ENCODE assay signal across 10 cellular contexts in genomic region chr2:106885326-106885725, GRCh38. TPM values are rescaled to one million over a fixed set of nuclear protein-coding genes. Genes with fewer than 3 reads are reported as not detected.
DNase-seq lines count a peak whose midpoint lies in the region; ATAC-seq, FAIRE-seq and TF ChIP-seq lines count a peak whose summit lies in the region.
"Had no signal": no experiment of that assay in that cellular context is flagged by ENCODE, and none has a peak within 500 bp of the region (broad histone marks: within the 10 kb centered on the region; RNA-seq: fewer than 3 reads in every experiment).

No MANE protein-coding gene starts in this region.

- TF ChIP-seq CTCF in right lobe of liver (IDR thresholded peaks at IDR 0.05): no peak
- no peak for TF ChIP-seq CTCF in HepG2 (CRISPR knock-in tag; IDR thresholded peaks at IDR 0.05)
- no peak for TF ChIP-seq CTCF in H1 (IDR thresholded peaks at IDR 0.05; ENCODE audit: control extremely low read depth in 1 of 3, insufficient read depth in 1 of 3, low read depth in 1 of 3, low read length in 3 of 3)

- H3K23ac ChIP-seq in H1 (ENCODE audit: insufficient read length): no peak overlapping the region

- peak overlapping the region in 1 of 3 donors; percentile 40 for H3K27ac ChIP-seq in right lobe of liver
- no peak overlapping the region for H3K27ac ChIP-seq in HepG2 (ENCODE audit: extremely low read length, insufficient read depth, low read length)
- H3K27ac ChIP-seq in H1 (ENCODE audit: low read depth, low read length): no peak overlapping the region
- H3K27ac ChIP-seq: BLaER1 had no signal

- POLR2A ChIA-PET in HepG2 (lab: Yijun Ruan, JAX) (no interaction called here), H1 (lab: Charles Lee; ENCODE audit: partially characterized antibody) (interaction anchor here (0.6 to 1.4 kb wide), 3 partner anchors 13 to 1088 kb away, joined by 3 read pairs; no protein-coding TSS in a partner anchor)

- H4K91ac ChIP-seq in H1 (replicated peaks; ENCODE audit: insufficient read length, low read length): no peak overlapping the region

- no peak overlapping the region for H4K8ac ChIP-seq in H1 (ENCODE audit: extremely low read depth, insufficient read depth, low read length)

- H3K27me3 ChIP-seq in right lobe of liver (peaks cover 0 to 10% of the 10 kb centered on the region in 2 donors), HepG2 (ENCODE audit: control insufficient read depth in 1 of 2, insufficient read depth in 2 of 2, low read length in 2 of 2) (peaks cover 0 to 7% of the 10 kb centered on the region in 2 experiments; a peak in 1 of 5 replicates), H1 (replicated peaks in 1 of 4; ENCODE audit: control insufficient read depth in 3 of 4, extremely low read depth in 1 of 4, insufficient read depth in 3 of 4, low read length in 3 of 4) (peaks cover 0 to 22% (median 16%) of the 10 kb centered on the region in 4 experiments; a peak in 6 of 7 replicates)
- H3K27me3 ChIP-seq: BLaER1 had no signal

- H3K79me2 ChIP-seq in HepG2 (ENCODE audit: insufficient read depth, low read length) (no peaks in the 10 kb centered on the region), H1 (ENCODE audit: control insufficient read depth in 1 of 2, insufficient read depth in 2 of 2, low read length in 2 of 2) (peaks cover 0 to 47% of the 10 kb centered on the region in 2 experiments; a peak in 2 of 4 replicates)

- H3K9me3 ChIP-seq in right lobe of liver (no peaks in the 10 kb centered on the region), HepG2 (ENCODE audit: low read length) (no peaks in the 10 kb centered on the region), H1 (ENCODE audit: insufficient read depth in 2 of 2, low read depth in 1 of 2, low read length in 1 of 2) (no peaks in the 10 kb centered on the region)
- H3K9me3 ChIP-seq: prostate gland had no signal

- no peak overlapping the region for H2BK120ac ChIP-seq in H1 (replicated peaks; ENCODE audit: low read depth, low read length)

- H3K4me3 ChIP-seq in right lobe of liver (peak overlapping the region; percentile 12 to 43 (median 28)), HepG2 (replicated peaks in 1 of 3; ENCODE audit: insufficient read depth in 1 of 3, low read depth in 2 of 3, low read length in 3 of 3) (no peak overlapping the region), H1 (ENCODE audit: extremely low read depth in 1 of 4, insufficient read depth in 2 of 4, low read depth in 3 of 4, low read length in 4 of 4) (peak overlapping the region; percentile 71 to 78 (median 74); a peak in 7 of 8 replicates)
- H3K4me3 ChIP-seq: BLaER1 had no signal

- H3K14ac ChIP-seq in H1 (ENCODE audit: insufficient read length): no peak overlapping the region

- H2AK5ac ChIP-seq in H1 (ENCODE audit: low read depth, low read length): no peak overlapping the region

- H3K9ac ChIP-seq in HepG2 (ENCODE audit: insufficient read depth, low read depth, low read length) (no peak overlapping the region), H1 (replicated peaks in 1 of 4; ENCODE audit: extremely low read depth in 1 of 4, low read depth in 3 of 4, low read length in 3 of 4) (no peak overlapping the region)
- H3K9ac ChIP-seq: BLaER1 had no signal

- ATAC-seq in right lobe of liver: no peak
- no peak for ATAC-seq in HepG2
- no peak for ATAC-seq in GM21528 (IDR thresholded peaks at IDR 0.05; ENCODE audit: low FRiP score, unreplicated experiment)
- no peak for ATAC-seq in GM18511 (IDR thresholded peaks at IDR 0.05; ENCODE audit: unreplicated experiment)

- BruUV-seq in HepG2 (replicated peaks; lab: Mats Ljungman, UMichigan): no TSS peak

- no peak overlapping the region for H4K5ac ChIP-seq in H1 (ENCODE audit: insufficient read length, low read depth, low read length)

- H3K4me1 ChIP-seq in right lobe of liver: peaks cover 0 to 10% (median 0%) of the 10 kb centered on the region in 4 donors
- no peaks in the 10 kb centered on the region for H3K4me1 ChIP-seq in HepG2 (ENCODE audit: insufficient read depth, low read length)
- H3K4me1 ChIP-seq in H1 (replicated peaks in 1 of 4; ENCODE audit: control insufficient read depth in 3 of 4, insufficient read depth in 4 of 4, low read length in 3 of 4): peaks cover 0 to 11% (median 5%) of the 10 kb centered on the region in 4 experiments; a peak in 5 of 7 replicates
- H3K4me1 ChIP-seq: prostate gland had no signal

- H4K20me1 ChIP-seq in HepG2 (ENCODE audit: insufficient read depth, low read length): no peaks in the 10 kb centered on the region
- H4K20me1 ChIP-seq in H1 (replicated peaks in 1 of 2; ENCODE audit: control insufficient read depth in 1 of 2, insufficient read depth in 2 of 2, low read length in 2 of 2): peaks cover 2 to 3% of the 10 kb centered on the region in 2 experiments
- H4K20me1 ChIP-seq: BLaER1 had no signal

- TF ChIP-seq RAD21 in HepG2 (CRISPR knock-in tag; IDR thresholded peaks at IDR 0.05) (no peak), H1 (IDR thresholded peaks at IDR 0.05 in 1 of 2, conservative IDR thresholded peaks at IDR 0.05 in 1 of 2; ENCODE audit: low read depth in 2 of 2, low read length in 2 of 2) (no peak)

- in situ Hi-C loops in HepG2 (cut with HindIII; ENCODE audit: extremely low pct_ligation_motif_present, low pct_unique_long_range_greater_than_20kb): no loop called here

- no peak overlapping the region for H2BK15ac ChIP-seq in H1 (ENCODE audit: low read length)

- no peak overlapping the region for H3K4ac ChIP-seq in H1 (replicated peaks; ENCODE audit: insufficient read length, low read depth, low read length)

- FAIRE-seq in HepG2 (lab: Jason Lieb, UNC): no peak
- peak; percentile 92 for FAIRE-seq in H1 (lab: Jason Lieb, UNC)

- TF ChIP-seq POLR2A in right lobe of liver (IDR thresholded peaks at IDR 0.05) (no peak), HepG2 (IDR thresholded peaks at IDR 0.05; ENCODE audit: insufficient read depth in 1 of 2, low read depth in 2 of 2, low read length in 2 of 2) (no peak), H1 (IDR thresholded peaks at IDR 0.05; ENCODE audit: control extremely low read depth in 1 of 2, low read depth in 2 of 2, low read length in 2 of 2) (no peak)

- H2AFZ ChIP-seq in HepG2 (ENCODE audit: low read length): no peak overlapping the region
- H2AFZ ChIP-seq in H1 (ENCODE audit: low read length): no peak overlapping the region

- H3K23me2 ChIP-seq in H1 (ENCODE audit: low read depth, low read length): peaks cover 23% of the 10 kb centered on the region; the same call in 1 of the 2 replicates

- intact Hi-C loops in right lobe of liver (cut with DNase I) (no loop called here), HepG2 (cut with micrococcal nuclease; ENCODE audit: unreplicated experiment) (no loop called here)

- CTCF ChIA-PET in HepG2 (lab: Yijun Ruan, JAX; ENCODE audit: low intra/inter-chr PET ratio, low total read pairs): no interaction called here
- CTCF ChIA-PET in H1 (lab: Charles Lee; ENCODE audit: partially characterized antibody): interaction anchor here (0.7 to 1.7 kb wide), 3 partner anchors 17 to 34 kb away, joined by 3 to 4 read pairs (median 3); no protein-coding TSS in a partner anchor

- H3K4me2 ChIP-seq in HepG2 (ENCODE audit: low read depth, low read length): no peak overlapping the region
- H3K4me2 ChIP-seq in H1 (ENCODE audit: insufficient read depth in 1 of 2, low read depth in 2 of 2, low read length in 2 of 2): peak overlapping the region; percentile 85 to 97
- H3K4me2 ChIP-seq: BLaER1 had no signal

- H3K79me1 ChIP-seq in H1 (ENCODE audit: low read depth, low read length): no peaks in the 10 kb centered on the region; the same call in 1 of the 2 replicates

- H3K36me3 ChIP-seq in right lobe of liver (no peaks in the 10 kb centered on the region), HepG2 (replicated peaks in 1 of 2; ENCODE audit: control insufficient read depth in 1 of 2, insufficient read depth in 2 of 2, low read length in 2 of 2) (no peaks in the 10 kb centered on the region), H1 (ENCODE audit: control insufficient read depth in 2 of 4, insufficient read depth in 4 of 4, low read length in 3 of 4) (no peaks in the 10 kb centered on the region)
- H3K36me3 ChIP-seq: BLaER1, prostate gland had no signal

- no peak for DNase-seq in right lobe of liver
- no peak for DNase-seq in HepG2 (ENCODE audit: low spot score)
- DNase-seq in H1 (ENCODE audit: low read depth in 1 of 2, low spot score in 2 of 2): no peak
- DNase-seq in mucosa of gallbladder (ENCODE audit: low spot score): peak; percentile 12
- no peak for DNase-seq in stimulated activated CD8-positive, alpha-beta memory T cell treated with anti-CD3 and anti-CD28 coated beads, Interleukin-4, amount 100 ng/mL, for 48 hours
- no peak for DNase-seq in MV-4-11 (lab: John Stamatoyannopoulos, UW)

- no peak for TF ChIP-seq EP300 in HepG2 (IDR thresholded peaks at IDR 0.05; ENCODE audit: low read depth in 2 of 2, low read length in 2 of 2)
- TF ChIP-seq EP300 in HepG2 (CRISPR knock-in tag; IDR thresholded peaks at IDR 0.05; ENCODE audit: borderline replicate concordance): no peak
- TF ChIP-seq EP300 in H1 (IDR thresholded peaks at IDR 0.05; ENCODE audit: borderline replicate concordance in 1 of 2, low read depth in 2 of 2, low read length in 2 of 2): no peak

- H2BK20ac ChIP-seq in H1 (ENCODE audit: low read length): no peak overlapping the region

- 2% methylated on average over 10 of the region's 10 CpGs for WGBS in right lobe of liver (ENCODE audit: insufficient coverage, low coverage, low lambda C conversion rate, missing lambda C conversion rate)
- WGBS in HepG2 (ENCODE audit: low lambda C conversion rate): 29% methylated on average over 10 of the region's 10 CpGs
- 4% methylated on average over 10 of the region's 10 CpGs; no CpG with 5 or more reads in 1 of the 2 experiments for WGBS in H1 (ENCODE audit: extremely low coverage in 1 of 2, insufficient coverage in 1 of 2, insufficient read length in 1 of 2, insufficient replicate concordance in 2 of 2, low coverage in 1 of 2, low lambda C conversion rate in 2 of 2, missing lambda C conversion rate in 1 of 2), 2 experiments

- H3K18ac ChIP-seq in H1 (ENCODE audit: extremely low read depth, low read length): 0 out of 2 replicates have a peak overlapping the region, but pooled peaks have one; percentile 16

- H2BK5ac ChIP-seq in H1 (ENCODE audit: low read depth, low read length): no peak overlapping the region

- no peak overlapping the region for H3K56ac ChIP-seq in H1 (replicated peaks; ENCODE audit: insufficient read length, low read depth, low read length)

- no peak overlapping the region for H2BK12ac ChIP-seq in H1 (ENCODE audit: low read depth, low read length)

RNA-seq across cellular contexts. Expression of gene ST6GAL2, which starts 0.6 kb away (rescaled TPM):
- 1 to 10 TPM in 4 of 6 experiments, under 1 TPM in 2; 0.55 to 2.4 (median 1.7) TPM for total RNA-seq in right lobe of liver
- not detected in 2 replicates for total RNA-seq in HepG2 (2016; rRNA removed; fragmentation: Illumina TruSeq; extraction: Trizol)
- total RNA-seq in HepG2 (2016; cell fraction: cytosol; rRNA removed; fragmentation: Illumina TruSeq; extraction: Trizol; ENCODE audit: low read depth): not detected in 2 replicates
- total RNA-seq in HepG2 (2016; cell fraction: insoluble cytoplasmic fraction; rRNA removed; fragmentation: Illumina TruSeq; extraction: Trizol): not detected in 2 replicates
- not detected in 2 replicates for total RNA-seq in HepG2 (2016; cell fraction: membrane; rRNA removed; fragmentation: Illumina TruSeq; extraction: Trizol)
- not detected in 2 replicates for total RNA-seq in HepG2 (2016; cell fraction: nucleus; rRNA removed; fragmentation: Illumina TruSeq; extraction: Trizol)
- not detected in 2 replicates for polyA plus RNA-seq in HepG2 (2011; rRNA removed)
- polyA plus RNA-seq in HepG2 (2011; cell fraction: cytosol; rRNA removed): not detected in 2 replicates
- polyA plus RNA-seq in HepG2 (2011; cell fraction: nucleus; rRNA removed): not detected in 2 replicates
- polyA plus RNA-seq in HepG2 (2012): not detected in 2 replicates
- polyA plus RNA-seq in HepG2 (2016; cell fraction: cytosol; fragmentation: Illumina TruSeq; extraction: Trizol; ENCODE audit: low read depth): not detected in 2 replicates
- not detected in 2 replicates for polyA plus RNA-seq in HepG2 (2016; cell fraction: insoluble cytoplasmic fraction; fragmentation: Illumina TruSeq; extraction: Trizol; ENCODE audit: low read depth)
- polyA plus RNA-seq in HepG2 (2016; cell fraction: membrane; fragmentation: Illumina TruSeq; extraction: Trizol; ENCODE audit: low read depth): not detected in 2 replicates
- not detected in 2 replicates for polyA plus RNA-seq in HepG2 (2016; cell fraction: nucleus; fragmentation: Illumina TruSeq; extraction: Trizol; ENCODE audit: insufficient read depth, low read depth)
- not detected in 2 replicates for polyA minus RNA-seq in HepG2 (2011; rRNA and poly(A)+ RNA removed; ENCODE audit: low replicate concordance)
- polyA minus RNA-seq in HepG2 (2011; cell fraction: cytosol; rRNA and poly(A)+ RNA removed): not detected in 2 replicates
- not detected in 2 replicates for polyA minus RNA-seq in HepG2 (2011; cell fraction: nucleus; rRNA and poly(A)+ RNA removed)
- total RNA-seq in H1 (2021; fragmentation: NEBNext Ultra II Directional; extraction: Animal tissue kit (Norgen Biotek cat#: 25700)): 16.2 and 17.5 TPM in 2 replicates
- 2.7 and 4.5 TPM in 2 replicates for polyA plus RNA-seq in H1 (2011; rRNA removed)
- 3.1 TPM for polyA plus RNA-seq in H1 (2011; cell fraction: cytosol; rRNA removed)
- polyA plus RNA-seq in H1 (2011; cell fraction: nucleus; rRNA removed): 6.3 TPM
- 2.9 to 6.3 TPM (median 3.7 TPM) in 4 replicates for polyA plus RNA-seq in H1 (2012, experiment 1 of 2)
- 0.70 TPM for polyA plus RNA-seq in H1 (2012, experiment 2 of 2)
- polyA plus RNA-seq in H1 (2013, experiment 1 of 2): 11.5 TPM
- 12.6 TPM for polyA plus RNA-seq in H1 (2013, experiment 2 of 2)
- polyA minus RNA-seq in H1 (2011; rRNA and poly(A)+ RNA removed): 6.8 and 9.6 TPM in 2 replicates
- polyA minus RNA-seq in H1 (2011; cell fraction: cytosol; rRNA and poly(A)+ RNA removed): 24.4 TPM
- 10.9 TPM for polyA minus RNA-seq in H1 (2011; cell fraction: nucleus; rRNA and poly(A)+ RNA removed)
- 28.3 TPM for total RNA-seq in mucosa of gallbladder

Comparison
In these comparisons a context has a peak if more than half of its experiments do, and no peak if none do; other contexts are left out.
1. H3K4me3 ChIP-seq: peak in right lobe of liver (3 of 3) and H1 (4 of 4); none in HepG2 (0 of 3).